ENCODE assay signal across 18 cellular contexts in the genomic region with DNA sequence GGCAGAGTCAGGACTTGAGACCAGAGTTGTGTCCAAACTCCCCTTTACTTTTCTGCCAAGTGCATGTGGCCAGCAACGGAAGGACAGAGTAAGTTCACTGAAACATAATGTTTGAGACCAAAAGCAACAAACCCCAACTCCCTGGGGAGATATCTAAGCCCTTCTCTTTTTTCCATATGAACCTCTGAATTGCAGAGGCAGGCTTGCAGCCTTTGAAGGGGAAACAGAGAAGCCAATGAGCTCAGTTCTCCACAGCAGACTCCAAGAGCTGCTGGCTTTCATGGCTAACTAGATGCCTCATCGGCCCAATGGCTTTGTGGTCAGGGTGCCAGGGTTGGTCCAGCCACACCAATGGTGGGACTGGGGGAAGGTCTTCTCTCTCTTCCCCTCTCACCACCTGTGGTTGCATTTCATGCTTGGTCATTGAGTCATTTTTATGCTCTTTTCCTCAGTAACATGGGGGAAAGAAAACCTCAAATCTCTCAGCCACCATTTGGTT. TPM values are rescaled to one million over a fixed set of nuclear protein-coding genes. Genes with fewer than 3 reads are reported as not detected.
A peak's percentile ranks its signal among the peaks of the same experiment; 100 is the strongest.
DNase-seq lines count a peak whose midpoint lies in the region; ATAC-seq and TF ChIP-seq lines count a peak whose summit lies in the region.
"Had no signal": no experiment of that assay in that cellular context is flagged by ENCODE, and none has a peak within 500 bp of the region (broad histone marks: within the 10 kb centered on the region; RNA-seq: fewer than 3 reads in every experiment).

No MANE protein-coding gene starts in this region.

- no peak overlapping the region for H3K4me3 ChIP-seq in Loucy (ENCODE audit: low read length, poor library complexity, severe bottlenecking)
- H3K4me3 ChIP-seq: esophagus muscularis mucosa, MG63, SK-N-MC, spleen, uterus had no signal

- no peaks in the 10 kb centered on the region for H3K79me2 ChIP-seq in Loucy (ENCODE audit: insufficient read depth, low read length)

- no peak for TF ChIP-seq CTCF in Loucy (conservative IDR thresholded peaks at IDR 0.05; ENCODE audit: low read length)

- no peaks in the 10 kb centered on the region for H3K36me3 ChIP-seq in Loucy (ENCODE audit: insufficient read depth, low read length)
- H3K36me3 ChIP-seq: esophagus muscularis mucosa, MG63, spleen, uterus had no signal

- no peaks in the 10 kb centered on the region for H3K9me3 ChIP-seq in Loucy (ENCODE audit: insufficient read depth, low read depth, low read length)
- H3K9me3 ChIP-seq: esophagus muscularis mucosa, MG63, spleen, uterus had no signal

- H3K9ac ChIP-seq in Loucy (ENCODE audit: low read depth, low read length, poor library complexity, severe bottlenecking), result no peak overlapping the region

- peaks cover 13% of the 10 kb centered on the region for H3K4me1 ChIP-seq in Loucy (ENCODE audit: insufficient read depth, low read length, poor library complexity, severe bottlenecking)
- H3K4me1 ChIP-seq: uterus had no signal

- no peaks in the 10 kb centered on the region for H3F3A ChIP-seq in Loucy (ENCODE audit: low read depth)

- ATAC-seq in GM18861 (IDR thresholded peaks at IDR 0.05; ENCODE audit: unreplicated experiment) (peak; percentile 62), HG02759 (IDR thresholded peaks at IDR 0.05; ENCODE audit: unreplicated experiment) (no peak)

- H2AFZ ChIP-seq in Loucy (ENCODE audit: low read length), result no peak overlapping the region

- H3K4me2 ChIP-seq in Loucy (ENCODE audit: low read depth, low read length, poor library complexity, severe bottlenecking), result peak overlapping the region; percentile 6

- DNase-seq in A172 (ENCODE audit: low spot score), result peak; percentile 54
- peak; percentile 54 for DNase-seq in fibroblast of peridontal ligament (ENCODE audit: extremely low read depth)
- DNase-seq in iPS-NIHi7 (ENCODE audit: extremely low spot score), result no peak
- DNase-seq in central memory CD4-positive, alpha-beta T cell, result no peak
- DNase-seq in NCI-H226, result no peak
- DNase-seq: activated CD4-positive, alpha-beta T cell treated with anti-CD3 and anti-CD28 coated beads for 1 hour; AML-193; H7; islet precursor cell; MG63; NCI-H526 treated with DMSO at 0.1 percent for 48 hours; spleen; uterus had no signal

- H4K20me1 ChIP-seq in Loucy (ENCODE audit: insufficient read depth, low read length, poor library complexity, severe bottlenecking), result no peaks in the 10 kb centered on the region

- H3K27me3 ChIP-seq in Loucy (ENCODE audit: insufficient read depth, low read length, poor library complexity, severe bottlenecking), result no peaks in the 10 kb centered on the region
- H3K27me3 ChIP-seq: MG63, uterus had no signal

- no peaks in the 10 kb centered on the region for H3K9me2 ChIP-seq in Loucy (replicated peaks; ENCODE audit: low read depth, low read length)

RNA-seq across cellular contexts. Expression of gene STARD8, which starts 34.0 kb away (rescaled TPM):
- 4.6 and 4.9 TPM in 2 replicates for total RNA-seq in A172 (2014; rRNA removed; shearing (Covaris generic))

Comparison
In these comparisons a context has a peak if more than half of its experiments do, and no peak if none do; other contexts are left out.
1. DNase-seq: peak in A172 (single experiment) and fibroblast of peridontal ligament (single experiment); none in iPS-NIHi7 (single experiment), central memory CD4-positive, alpha-beta T cell (single experiment) and NCI-H226 (single experiment).